ENCODE assay signal across 1 cellular context in genomic region chr11:1078191-1078601, GRCh38.
TF ChIP-seq lines count a peak whose summit lies in the region.

No MANE protein-coding gene starts in this region.

TF ChIP-seq in K562, 482 proteins besides CTCF, POLR2A, EP300 and RAD21:
- TF ChIP-seq ZBTB33 (CRISPR knock-in tag; IDR thresholded peaks at IDR 0.05) = 0 out of 2 replicates have a peak, but pooled peaks have one; percentile 40
- TF ChIP-seq POLR2H (tag; IDR thresholded peaks at IDR 0.05; ENCODE audit: low read depth) = no peak
- TF ChIP-seq KAT7 (CRISPR knock-in tag; IDR thresholded peaks at IDR 0.05; ENCODE audit: borderline replicate concordance) = no peak
- no peak for TF ChIP-seq NELFE (IDR thresholded peaks at IDR 0.05; ENCODE audit: insufficient read depth, insufficient read length)
- no peak for TF ChIP-seq HOMEZ (CRISPR knock-in tag; IDR thresholded peaks at IDR 0.05)
- TF ChIP-seq, protein P1, sequence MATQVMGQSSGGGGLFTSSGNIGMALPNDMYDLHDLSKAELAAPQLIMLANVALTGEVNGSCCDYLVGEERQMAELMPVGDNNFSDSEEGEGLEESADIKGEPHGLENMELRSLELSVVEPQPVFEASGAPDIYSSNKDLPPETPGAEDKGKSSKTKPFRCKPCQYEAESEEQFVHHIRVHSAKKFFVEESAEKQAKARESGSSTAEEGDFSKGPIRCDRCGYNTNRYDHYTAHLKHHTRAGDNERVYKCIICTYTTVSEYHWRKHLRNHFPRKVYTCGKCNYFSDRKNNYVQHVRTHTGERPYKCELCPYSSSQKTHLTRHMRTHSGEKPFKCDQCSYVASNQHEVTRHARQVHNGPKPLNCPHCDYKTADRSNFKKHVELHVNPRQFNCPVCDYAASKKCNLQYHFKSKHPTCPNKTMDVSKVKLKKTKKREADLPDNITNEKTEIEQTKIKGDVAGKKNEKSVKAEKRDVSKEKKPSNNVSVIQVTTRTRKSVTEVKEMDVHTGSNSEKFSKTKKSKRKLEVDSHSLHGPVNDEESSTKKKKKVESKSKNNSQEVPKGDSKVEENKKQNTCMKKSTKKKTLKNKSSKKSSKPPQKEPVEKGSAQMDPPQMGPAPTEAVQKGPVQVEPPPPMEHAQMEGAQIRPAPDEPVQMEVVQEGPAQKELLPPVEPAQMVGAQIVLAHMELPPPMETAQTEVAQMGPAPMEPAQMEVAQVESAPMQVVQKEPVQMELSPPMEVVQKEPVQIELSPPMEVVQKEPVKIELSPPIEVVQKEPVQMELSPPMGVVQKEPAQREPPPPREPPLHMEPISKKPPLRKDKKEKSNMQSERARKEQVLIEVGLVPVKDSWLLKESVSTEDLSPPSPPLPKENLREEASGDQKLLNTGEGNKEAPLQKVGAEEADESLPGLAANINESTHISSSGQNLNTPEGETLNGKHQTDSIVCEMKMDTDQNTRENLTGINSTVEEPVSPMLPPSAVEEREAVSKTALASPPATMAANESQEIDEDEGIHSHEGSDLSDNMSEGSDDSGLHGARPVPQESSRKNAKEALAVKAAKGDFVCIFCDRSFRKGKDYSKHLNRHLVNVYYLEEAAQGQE (CRISPR knock-in tag; IDR thresholded peaks at IDR 0.05; ENCODE audit: low read depth) = no peak
- TF ChIP-seq ZNF165 (CRISPR knock-in tag; IDR thresholded peaks at IDR 0.05; ENCODE audit: borderline replicate concordance) = no peak
